In genomic region chr1:1806890-1807289, GRCh38 we compare ENCODE assay signal across 13 cellular contexts. TPM values are rescaled to one million over a fixed set of nuclear protein-coding genes. Genes with fewer than 3 reads are reported as not detected.
A peak's percentile ranks its signal among the peaks of the same experiment; 100 is the strongest.
DNase-seq lines count a peak whose midpoint lies in the region; ATAC-seq and TF ChIP-seq lines count a peak whose summit lies in the region.
"Had no signal": no experiment of that assay in that cellular context is flagged by ENCODE, and none has a peak within 500 bp of the region (broad histone marks: within the 10 kb centered on the region; RNA-seq: fewer than 3 reads in every experiment).

No MANE protein-coding gene starts in this region.

- H3K36me3 ChIP-seq in cardiac muscle cell = peaks cover 42% of the 10 kb centered on the region
- H3K36me3 ChIP-seq in adipocyte (ENCODE audit: control insufficient read depth, insufficient read depth, low read length, severe bottlenecking) = peaks cover 67% of the 10 kb centered on the region
- H3K36me3 ChIP-seq in thoracic aorta = peaks cover 23% of the 10 kb centered on the region

- no peak overlapping the region for H3K9ac ChIP-seq in adipocyte (ENCODE audit: low read length)

- intact Hi-C loops in right cardiac atrium (cut with DNase I) = no loop called here

- POLR2A ChIA-PET in GM10248 (lab: Yijun Ruan, JAX) = no interaction called here

- H3K27ac ChIP-seq in cardiac muscle cell (peak overlapping the region; percentile 18), right cardiac atrium (ENCODE audit: low read length) (no peak overlapping the region), thoracic aorta (peak overlapping the region; percentile 73 to 95)

- CTCF ChIA-PET in GM10248 (lab: Yijun Ruan, JAX) = interaction anchor here (1.1 kb wide), 1 partner anchor 11 kb away, joined by 3 read pairs; no protein-coding TSS in a partner anchor

- ATAC-seq in right cardiac atrium (no peak), thoracic aorta (ENCODE audit: insufficient number of reproducible peaks, low FRiP score, low read depth) (peak; percentile 43)
- ATAC-seq: HCT116 had no signal

- TF ChIP-seq CTCF in cardiac muscle cell (IDR thresholded peaks at IDR 0.05; ENCODE audit: low read depth, low read length) (no peak), thoracic aorta (IDR thresholded peaks at IDR 0.05) (no peak), GM10248 (IDR thresholded peaks at IDR 0.05; ENCODE audit: control extremely low read depth, extremely low read depth, low read depth, missing control alignments) (no peak)

- 72% methylated on average over 2 of the region's 2 CpGs for WGBS in right cardiac atrium

- H3K27me3 ChIP-seq in cardiac muscle cell (no peaks in the 10 kb centered on the region), right cardiac atrium (ENCODE audit: control insufficient read depth, insufficient read depth) (no peaks in the 10 kb centered on the region), adipocyte (replicated peaks; ENCODE audit: control insufficient read depth, insufficient read depth, low read length) (no peaks in the 10 kb centered on the region), thoracic aorta (replicated peaks; ENCODE audit: insufficient read depth) (no peaks in the 10 kb centered on the region)

- no peaks in the 10 kb centered on the region for H3K4me1 ChIP-seq in cardiac muscle cell (ENCODE audit: low read depth)
- no peaks in the 10 kb centered on the region for H3K4me1 ChIP-seq in right cardiac atrium (ENCODE audit: control insufficient read depth, insufficient read depth, low read length)
- H3K4me1 ChIP-seq in adipocyte (ENCODE audit: control insufficient read depth, insufficient read depth, low read length) = peaks cover 15% of the 10 kb centered on the region
- H3K4me1 ChIP-seq in thoracic aorta (ENCODE audit: control insufficient read depth in 1 of 2, low read depth in 2 of 2) = peaks cover 11 to 34% of the 10 kb centered on the region in 2 donors

- no peaks in the 10 kb centered on the region for H3K9me3 ChIP-seq in cardiac muscle cell (ENCODE audit: low read depth)
- H3K9me3 ChIP-seq in right cardiac atrium (ENCODE audit: control insufficient read depth, low read length) = no peaks in the 10 kb centered on the region
- no peaks in the 10 kb centered on the region for H3K9me3 ChIP-seq in adipocyte (ENCODE audit: control insufficient read depth, low read length)
- no peaks in the 10 kb centered on the region for H3K9me3 ChIP-seq in thoracic aorta

- H3K4me3 ChIP-seq in cardiac muscle cell (no peak overlapping the region), right cardiac atrium (ENCODE audit: low read length) (no peak overlapping the region), adipocyte (ENCODE audit: low read length) (no peak overlapping the region), thoracic aorta (no peak overlapping the region)

- no peak for DNase-seq in cardiac muscle cell (ENCODE audit: low read depth in 1 of 2, low spot score in 1 of 2)
- no peak for DNase-seq in right cardiac atrium
- DNase-seq in adipocyte (ENCODE audit: low read depth) = peak; percentile 24
- peak; percentile 46 for DNase-seq in medulla oblongata (ENCODE audit: extremely low spot score)
- no peak for DNase-seq in thoracic aorta (ENCODE audit: low spot score)
- DNase-seq in SKM-1 treated with dmso at 0.1 percent for 144 hours (lab: John Stamatoyannopoulos, UW; ENCODE audit: unreplicated experiment) = no peak
- no peak for DNase-seq in NCI-H1436 treated with DMSO at 0.1 percent for 48 hours (lab: John Stamatoyannopoulos, UW)
- DNase-seq in GM10248 (ENCODE audit: extremely low spot score) = no peak
- DNase-seq: AML-193, DMS153, left cardiac atrium, NCI-H2081 treated with DMSO at 0.1 percent for 48 hours had no signal

RNA-seq across cellular contexts. Expression of gene NADK, which starts 28.6 kb away (rescaled TPM):
- total RNA-seq in cardiac muscle cell = 49.2 and 71.2 TPM in 2 replicates
- 42.7 and 45.2 TPM in 2 replicates for polyA plus RNA-seq in cardiac muscle cell
- total RNA-seq in right cardiac atrium = 10 to 100 TPM; 31.8 to 42.8 (median 38.2) TPM
- 25.5 TPM for polyA plus RNA-seq in right cardiac atrium
- total RNA-seq in thoracic aorta = 100 to 1,000 TPM in 1 of 2 donors, 10 to 100 TPM in 1; 91.9 to 110 TPM

Comparison
In these comparisons a context has a peak if more than half of its experiments do, and no peak if none do; other contexts are left out.
1. DNase-seq: peak in adipocyte (single experiment) and medulla oblongata (single experiment); none in cardiac muscle cell (0 of 2), right cardiac atrium (0 of 3), thoracic aorta (single experiment), SKM-1 treated with dmso at 0.1 percent for 144 hours (single experiment), NCI-H1436 treated with DMSO at 0.1 percent for 48 hours (single experiment) and GM10248 (single experiment).